13 cellular contexts compared by ENCODE assay signal in the genomic region with DNA sequence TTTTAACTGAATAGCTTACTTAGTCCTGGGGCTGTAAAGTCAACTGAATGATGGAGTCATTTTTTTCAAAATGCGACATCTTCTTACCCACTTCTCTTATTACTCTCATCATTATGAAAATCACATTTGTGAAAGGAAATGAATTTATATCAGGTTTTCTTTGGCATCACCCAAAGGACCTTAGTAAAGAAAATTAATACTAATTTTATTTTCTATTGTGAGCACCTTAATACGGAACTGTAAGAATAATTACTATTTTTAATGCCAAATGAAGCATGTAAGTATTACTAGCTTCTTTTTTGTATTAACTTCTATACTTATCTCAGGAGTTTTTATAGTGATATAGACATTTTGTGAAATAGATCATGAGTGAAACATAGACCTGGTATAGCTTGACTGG. TPM values are rescaled to one million over a fixed set of nuclear protein-coding genes. Genes with fewer than 3 reads are reported as not detected.
DNase-seq lines count a peak whose midpoint lies in the region; ATAC-seq and TF ChIP-seq lines count a peak whose summit lies in the region.
"Had no signal": no experiment of that assay in that cellular context is flagged by ENCODE, and none has a peak within 500 bp of the region (broad histone marks: within the 10 kb centered on the region; RNA-seq: fewer than 3 reads in every experiment).

No MANE protein-coding gene starts in this region.

- H3K27me3 Mint-ChIP-seq in MCF 10A (ENCODE audit: insufficient read depth, unreplicated experiment): no peaks in the 10 kb centered on the region
- H3K27me3 Mint-ChIP-seq in effector memory CD8-positive, alpha-beta T cell: no peaks in the 10 kb centered on the region
- H3K27me3 Mint-ChIP-seq in stimulated activated naive CD8-positive, alpha-beta T cell treated with anti-CD3 and anti-CD28 coated beads, Interleukin-15, amount 100 ng/mL, for 72 hours: no peaks in the 10 kb centered on the region

- no peak for TF ChIP-seq CTCF in MCF 10A (IDR thresholded peaks at IDR 0.05; ENCODE audit: unreplicated experiment)
- no peak for TF ChIP-seq CTCF in mammary epithelial cell (conservative IDR thresholded peaks at IDR 0.05 in 1 of 2, IDR thresholded peaks at IDR 0.05 in 1 of 2; ENCODE audit: extremely low read depth in 1 of 2, insufficient read depth in 1 of 2, low read depth in 1 of 2, low read length in 2 of 2)

- H3K4me3 ChIP-seq in mammary epithelial cell (replicated peaks in 1 of 3; ENCODE audit: insufficient read depth in 1 of 3, low read depth in 2 of 3, low read length in 3 of 3) (no peak overlapping the region), SJSA1 (no peak overlapping the region)
- H3K4me3 ChIP-seq: heart left ventricle had no signal

- in situ Hi-C loops in mammary epithelial cell (cut with MboI; ENCODE audit: low sequenced_read_pairs in 2 of 2): no loop called here

- intact Hi-C loops in MCF 10A (cut with micrococcal nuclease): loop anchor here (5.0 kb wide), 1 partner anchor 172 kb away; no protein-coding TSS in a partner anchor
- intact Hi-C loops in mammary epithelial cell (cut with micrococcal nuclease): no loop called here

- 88% methylated on average over 2 of the region's 2 CpGs for WGBS in mammary epithelial cell (ENCODE audit: low coverage, missing lambda C conversion rate)

- H3K36me3 ChIP-seq in mammary epithelial cell (ENCODE audit: insufficient read depth, low read length) (no peaks in the 10 kb centered on the region), SJSA1 (no peaks in the 10 kb centered on the region)

- H3K27ac ChIP-seq in mammary epithelial cell (ENCODE audit: insufficient read depth, low read depth, low read length): no peak overlapping the region
- H3K27ac ChIP-seq in SJSA1: peak overlapping the region; percentile 23; the same call in 1 of the 2 replicates

- POLR2A ChIA-PET in MCF 10A (lab: Yijun Ruan, JAX): interaction anchor here (0.6 to 6.8 kb wide), 5 partner anchors 12 to 511 kb away, joined by 3 to 43 read pairs (median 5); no protein-coding TSS in a partner anchor

- ATAC-seq in effector memory CD8-positive, alpha-beta T cell (replicated peaks): no peak
- no peak for ATAC-seq in stimulated activated naive CD8-positive, alpha-beta T cell treated with anti-CD3 and anti-CD28 coated beads, Interleukin-15, amount 100 ng/mL, for 72 hours
- ATAC-seq in HG03571 (IDR thresholded peaks at IDR 0.05; ENCODE audit: unreplicated experiment) (no peak), HG03342 (IDR thresholded peaks at IDR 0.05; ENCODE audit: unreplicated experiment) (no peak)

- no peak overlapping the region for H3K4me3 Mint-ChIP-seq in MCF 10A (ENCODE audit: unreplicated experiment)
- H3K4me3 Mint-ChIP-seq in effector memory CD8-positive, alpha-beta T cell: peak overlapping the region; percentile 76 to 78
- peak overlapping the region; percentile 29 to 79 for H3K4me3 Mint-ChIP-seq in stimulated activated naive CD8-positive, alpha-beta T cell treated with anti-CD3 and anti-CD28 coated beads, Interleukin-15, amount 100 ng/mL, for 72 hours
- H3K4me3 Mint-ChIP-seq: WTC11 had no signal

- CTCF ChIA-PET in MCF 10A (lab: Yijun Ruan, JAX) (interaction anchor here (1.0 kb wide), 1 partner anchor 11 kb away, joined by 3 read pairs; no protein-coding TSS in a partner anchor), mammary epithelial cell (lab: Charles Lee; ENCODE audit: low non-redundant PET) (interaction anchor here (0.5 kb wide), 1 partner anchor 98 kb away, joined by 4 read pairs; no protein-coding TSS in a partner anchor)

- dilution Hi-C loops in mammary epithelial cell (cut with HindIII; ENCODE audit: low sequenced_read_pairs): no loop called here

- DNase-seq in MCF 10A (ENCODE audit: unreplicated experiment) (no peak), mammary epithelial cell (no peak), SJSA1 (ENCODE audit: low read depth in 1 of 2, low spot score in 2 of 2) (no peak), DMS 273 (lab: John Stamatoyannopoulos, UW; ENCODE audit: unreplicated experiment) (no peak)
- DNase-seq in effector memory CD8-positive, alpha-beta T cell: no peak
- no peak for DNase-seq in stimulated activated naive CD8-positive, alpha-beta T cell treated with anti-CD3 and anti-CD28 coated beads, Interleukin-15, amount 100 ng/mL, for 72 hours
- DNase-seq: heart left ventricle, NCI-H2107 had no signal

- no peak overlapping the region for H3K9ac ChIP-seq in mammary epithelial cell (ENCODE audit: insufficient read depth, low read length)

- no peak overlapping the region for H2AFZ ChIP-seq in mammary epithelial cell (ENCODE audit: low read depth, low read length)

- peaks cover 23% of the 10 kb centered on the region for H3K9me3 Mint-ChIP-seq in MCF 10A (ENCODE audit: unreplicated experiment)
- peaks cover 0 to 8% of the 10 kb centered on the region in 2 donors for H3K9me3 Mint-ChIP-seq in effector memory CD8-positive, alpha-beta T cell
- H3K9me3 Mint-ChIP-seq in stimulated activated naive CD8-positive, alpha-beta T cell treated with anti-CD3 and anti-CD28 coated beads, Interleukin-15, amount 100 ng/mL, for 72 hours: no peaks in the 10 kb centered on the region
- H3K9me3 Mint-ChIP-seq: WTC11 had no signal

- H3K9me3 ChIP-seq in mammary epithelial cell (replicated peaks; ENCODE audit: insufficient read depth, low read length) (no peaks in the 10 kb centered on the region), SJSA1 (replicated peaks) (no peaks in the 10 kb centered on the region)
- H3K9me3 ChIP-seq: heart left ventricle had no signal

- no peaks in the 10 kb centered on the region for H4K20me1 ChIP-seq in mammary epithelial cell (ENCODE audit: insufficient read depth, low read length)

- H3K36me3 Mint-ChIP-seq in MCF 10A (ENCODE audit: insufficient read depth, unreplicated experiment): peaks cover 6% of the 10 kb centered on the region
- peaks cover 76% of the 10 kb centered on the region for H3K36me3 Mint-ChIP-seq in effector memory CD8-positive, alpha-beta T cell (ENCODE audit: insufficient read depth)
- H3K36me3 Mint-ChIP-seq: WTC11 had no signal

- H3K4me1 ChIP-seq in mammary epithelial cell (ENCODE audit: insufficient read depth, low read length) (peaks cover 28% of the 10 kb centered on the region), SJSA1 (replicated peaks) (peaks cover 49% of the 10 kb centered on the region)

- H3K79me2 ChIP-seq in mammary epithelial cell (ENCODE audit: insufficient read depth, low read length): no peaks in the 10 kb centered on the region

- H3K4me2 ChIP-seq in mammary epithelial cell (ENCODE audit: insufficient read depth, low read depth, low read length): no peak overlapping the region

- peaks cover 49% of the 10 kb centered on the region for H3K4me1 Mint-ChIP-seq in MCF 10A (ENCODE audit: insufficient read depth, unreplicated experiment)
- H3K4me1 Mint-ChIP-seq in effector memory CD8-positive, alpha-beta T cell (ENCODE audit: low read depth in 2 of 2): peaks cover 57 to 83% of the 10 kb centered on the region in 2 donors
- peaks cover 85% of the 10 kb centered on the region for H3K4me1 Mint-ChIP-seq in stimulated activated naive CD8-positive, alpha-beta T cell treated with anti-CD3 and anti-CD28 coated beads, Interleukin-15, amount 100 ng/mL, for 72 hours

- peak overlapping the region; percentile 95 for H3K27ac Mint-ChIP-seq in MCF 10A (ENCODE audit: low read depth, unreplicated experiment)
- peak overlapping the region; percentile 93 to 98 for H3K27ac Mint-ChIP-seq in effector memory CD8-positive, alpha-beta T cell
- H3K27ac Mint-ChIP-seq in stimulated activated naive CD8-positive, alpha-beta T cell treated with anti-CD3 and anti-CD28 coated beads, Interleukin-15, amount 100 ng/mL, for 72 hours: peak overlapping the region; percentile 86 to 99
- H3K27ac Mint-ChIP-seq: WTC11 had no signal

- H3K27me3 ChIP-seq in mammary epithelial cell (ENCODE audit: insufficient read depth, low read length): no peaks in the 10 kb centered on the region
- H3K27me3 ChIP-seq in SJSA1 (replicated peaks): no peaks in the 10 kb centered on the region
- H3K27me3 ChIP-seq: heart left ventricle had no signal

- BruUV-seq in MCF 10A (replicated peaks; lab: Mats Ljungman, UMichigan) (no TSS peak), mammary epithelial cell (replicated peaks; lab: Mats Ljungman, UMichigan) (no TSS peak)

RNA-seq across cellular contexts. Expression of gene PTPRC, which starts 30.9 kb away (rescaled TPM):
- total RNA-seq in MCF 10A (2022): not detected in 2 replicates
- total RNA-seq in mammary epithelial cell: under 1 TPM in 1 of 2 donors, not detected in 1; under 0.01 TPM
- polyA plus RNA-seq in mammary epithelial cell: not detected
- polyA minus RNA-seq in mammary epithelial cell: not detected
- total RNA-seq in SJSA1 (2014; rRNA removed; shearing (Covaris generic)): not detected in 2 replicates
- total RNA-seq: epithelial cell of proximal tubule, pulmonary artery endothelial cell had no signal
